8 cellular contexts compared by ENCODE assay signal in genomic region chr4:145732001-145732400, GRCh38. TPM values are rescaled to one million over a fixed set of nuclear protein-coding genes. Genes with fewer than 3 reads are reported as not detected.
DNase-seq lines count a peak whose midpoint lies in the region; ATAC-seq and TF ChIP-seq lines count a peak whose summit lies in the region.

No MANE protein-coding gene starts in this region.

- POLR2A ChIA-PET in CD8-positive, alpha-beta memory T cell (lab: Charles Lee) = no interaction called here

- no peak for TF ChIP-seq CTCF in OCI-LY3 (IDR thresholded peaks at IDR 0.05; ENCODE audit: low read depth, low read length)
- no peak for TF ChIP-seq CTCF in neural crest cell (conservative IDR thresholded peaks at IDR 0.05)

- no peaks in the 10 kb centered on the region for H3K36me3 Mint-ChIP-seq in CD8-positive, alpha-beta memory T cell
- no peaks in the 10 kb centered on the region for H3K36me3 Mint-ChIP-seq in neural crest cell (ENCODE audit: low read depth)

- no peak for DNase-seq in CD8-positive, alpha-beta memory T cell
- DNase-seq in neural crest cell (ENCODE audit: low read depth, low spot score) (no peak), left colon (no peak), iPS-NIHi11 (ENCODE audit: low spot score) (no peak)

- peaks cover 4% of the 10 kb centered on the region for H3K27me3 ChIP-seq in CD8-positive, alpha-beta memory T cell (ENCODE audit: insufficient read depth, low read length, poor library complexity, severe bottlenecking)
- H3K27me3 ChIP-seq in OCI-LY3 (ENCODE audit: low read depth, low read length) (peaks cover 26% of the 10 kb centered on the region), endocrine pancreas (ENCODE audit: control insufficient read depth, insufficient read depth, low read length) (no peaks in the 10 kb centered on the region)

- H3K27ac Mint-ChIP-seq in CD8-positive, alpha-beta memory T cell = peak overlapping the region in 2 of 8 donors; percentile 24 to 37
- no peak overlapping the region for H3K27ac Mint-ChIP-seq in neural crest cell (ENCODE audit: unreplicated experiment)

- CTCF ChIA-PET in CD8-positive, alpha-beta memory T cell (lab: Charles Lee) = no interaction called here

- H3K9me3 Mint-ChIP-seq in CD8-positive, alpha-beta memory T cell = no peaks in the 10 kb centered on the region
- no peaks in the 10 kb centered on the region for H3K9me3 Mint-ChIP-seq in neural crest cell

- intact Hi-C loops in left colon (cut with DNase I, micrococcal nuclease) = no loop called here

- H3K4me3 Mint-ChIP-seq in CD8-positive, alpha-beta memory T cell = peak overlapping the region; percentile 67 to 86 (median 78)
- peak overlapping the region; percentile 58 for H3K4me3 Mint-ChIP-seq in neural crest cell

- H3K27me3 Mint-ChIP-seq in CD8-positive, alpha-beta memory T cell = peaks cover 10 to 11% of the 10 kb centered on the region in 2 donors
- H3K27me3 Mint-ChIP-seq in neural crest cell (ENCODE audit: low read depth) = no peaks in the 10 kb centered on the region

- H3K4me1 ChIP-seq in CD8-positive, alpha-beta memory T cell (ENCODE audit: insufficient read depth, low read length) = peaks cover 5% of the 10 kb centered on the region
- H3K4me1 ChIP-seq in OCI-LY3 (ENCODE audit: low read length) = peaks cover 9% of the 10 kb centered on the region; the same call in 1 of the 2 replicates
- no peaks in the 10 kb centered on the region for H3K4me1 ChIP-seq in endocrine pancreas (ENCODE audit: control insufficient read depth, insufficient read depth, low read length)

- peak overlapping the region; percentile 72 for H3K4me2 ChIP-seq in OCI-LY3 (ENCODE audit: low read length)

- H3K9ac ChIP-seq in OCI-LY3 (ENCODE audit: low read length) (no peak overlapping the region), endocrine pancreas (ENCODE audit: control insufficient read depth, insufficient read depth, low read length) (no peak overlapping the region)

- TF ChIP-seq POLR2A in GM18505 (IDR thresholded peaks at IDR 0.05; ENCODE audit: borderline replicate concordance, extremely low read depth, insufficient read depth, insufficient read length) = no peak

- H2AFZ ChIP-seq in OCI-LY3 (ENCODE audit: low read depth, low read length) = peak overlapping the region; percentile 37; the same call in 1 of the 2 replicates

- H3K9me3 ChIP-seq in CD8-positive, alpha-beta memory T cell (ENCODE audit: low read length) = no peaks in the 10 kb centered on the region
- no peaks in the 10 kb centered on the region for H3K9me3 ChIP-seq in OCI-LY3 (ENCODE audit: insufficient read depth, low read length)
- H3K9me3 ChIP-seq in endocrine pancreas (ENCODE audit: control insufficient read depth, low read length) = no peaks in the 10 kb centered on the region

- H3K36me3 ChIP-seq in CD8-positive, alpha-beta memory T cell (ENCODE audit: insufficient read depth, low read length) = no peaks in the 10 kb centered on the region
- H3K36me3 ChIP-seq in OCI-LY3 (replicated peaks; ENCODE audit: low read depth, low read length) = no peaks in the 10 kb centered on the region
- H3K36me3 ChIP-seq in endocrine pancreas (ENCODE audit: control insufficient read depth, insufficient read depth, low read length) = no peaks in the 10 kb centered on the region

- H4K20me1 ChIP-seq in OCI-LY3 (ENCODE audit: insufficient read depth, low read length) = no peaks in the 10 kb centered on the region

- peaks cover 12 to 23% (median 16%) of the 10 kb centered on the region in 3 donors for H3K4me1 Mint-ChIP-seq in CD8-positive, alpha-beta memory T cell
- peaks cover 34% of the 10 kb centered on the region for H3K4me1 Mint-ChIP-seq in neural crest cell

- ATAC-seq in GM18505 (IDR thresholded peaks at IDR 0.05; ENCODE audit: unreplicated experiment) (no peak), left colon (no peak), GM18517 (IDR thresholded peaks at IDR 0.05; ENCODE audit: unreplicated experiment) (no peak)

- H3K79me2 ChIP-seq in OCI-LY3 (ENCODE audit: low read length) = no peaks in the 10 kb centered on the region

- no peak overlapping the region for H3K4me3 ChIP-seq in CD8-positive, alpha-beta memory T cell (ENCODE audit: low read length)
- H3K4me3 ChIP-seq in OCI-LY3 (ENCODE audit: low read length) = peak overlapping the region; percentile 83
- H3K4me3 ChIP-seq in endocrine pancreas (ENCODE audit: control insufficient read depth, insufficient read depth, low read length) = peak overlapping the region; percentile 59

- no peak overlapping the region for H3K27ac ChIP-seq in CD8-positive, alpha-beta memory T cell (ENCODE audit: low read depth, low read length)
- H3K27ac ChIP-seq in OCI-LY3 (ENCODE audit: low read length) = no peak overlapping the region

RNA-seq across cellular contexts. Expression of gene C4orf51, which starts 52.1 kb away (rescaled TPM):
- not detected for total RNA-seq in CD8-positive, alpha-beta memory T cell
- polyA plus RNA-seq in CD8-positive, alpha-beta memory T cell = not detected
- not detected in 2 replicates for total RNA-seq in neural crest cell
- not detected for total RNA-seq in left colon
